Comparison of ENCODE assay signal across 23 cellular contexts in genomic region chr5:9222054-9222738, GRCh38.
A peak's percentile ranks its signal among the peaks of the same experiment; 100 is the strongest.
DNase-seq lines count a peak whose midpoint lies in the region; ATAC-seq and TF ChIP-seq lines count a peak whose summit lies in the region.
"Had no signal": no experiment of that assay in that cellular context is flagged by ENCODE, and none has a peak within 500 bp of the region (broad histone marks: within the 10 kb centered on the region; RNA-seq: fewer than 3 reads in every experiment).

No MANE protein-coding gene starts in this region.

- DNase-seq in SK-N-SH, result peak; percentile 18
- DNase-seq in glutamatergic neuron, result peak; percentile 27
- DNase-seq in iPS-NIHi11 (ENCODE audit: low spot score), result peak; percentile 53
- DNase-seq in foreskin fibroblast, result no peak
- DNase-seq in activated CD4-positive, alpha-beta T cell treated with anti-CD3 and anti-CD28 coated beads, Interleukin-2, amount 50 U/mL, for 48 hours, result no peak
- DNase-seq in NCI-H2081 (lab: John Stamatoyannopoulos, UW), result no peak
- DNase-seq: 8988T; BE2C; CD8-positive, alpha-beta T cell; DMS79; GDM1; GOT3; HFFc6; NCI-H1105; NCI-H1694 treated with DMSO at 0.1 percent for 48 hours; NCI-H226; NCI-H526 treated with DMSO at 0.1 percent for 48 hours; NK-92 treated with Interleukin-12 subunit alpha and Interleukin-12 subunit beta, amount 100 ng/mL, for 24 hours; OCI-M1; SHP77 treated with DMSO at 0.1 percent for 48 hours had no signal

- no peak for TF ChIP-seq RAD21 in SK-N-SH (IDR thresholded peaks at IDR 0.05; ENCODE audit: low read length)

- no peaks in the 10 kb centered on the region for H3K9me3 ChIP-seq in SK-N-SH
- H3K9me3 ChIP-seq: BE2C had no signal

- no peaks in the 10 kb centered on the region for H3F3A ChIP-seq in SK-N-SH (replicated peaks; ENCODE audit: insufficient read depth)

- no peak for TF ChIP-seq CTCF in SK-N-SH (IDR thresholded peaks at IDR 0.05)
- TF ChIP-seq CTCF in glutamatergic neuron (IDR thresholded peaks at IDR 0.05; ENCODE audit: partially characterized antibody, unreplicated experiment), result no peak
- TF ChIP-seq CTCF in foreskin fibroblast (IDR thresholded peaks at IDR 0.05; ENCODE audit: low read depth, low read length), result no peak

- peaks cover 2% of the 10 kb centered on the region for H3K9me3 Mint-ChIP-seq in glutamatergic neuron (ENCODE audit: unreplicated experiment)
- H3K9me3 Mint-ChIP-seq: HFFc6 had no signal

- ATAC-seq in SK-N-SH treated with all-trans-retinoic acid at 6 μM for 48 hours (no peak), GM21360 (IDR thresholded peaks at IDR 0.05; ENCODE audit: unreplicated experiment) (no peak)
- ATAC-seq: CD8-positive, alpha-beta T cell had no signal

- H3K9ac ChIP-seq in SK-N-SH, result no peak overlapping the region

- no peaks in the 10 kb centered on the region for H3K9me2 ChIP-seq in SK-N-SH

- no peaks in the 10 kb centered on the region for H3K27me3 ChIP-seq in SK-N-SH (ENCODE audit: insufficient read depth)
- H3K27me3 ChIP-seq: BE2C had no signal

- CTCF ChIA-PET in SK-N-SH (lab: Yijun Ruan, JAX), result no interaction called here

- TF ChIP-seq EP300 in SK-N-SH (IDR thresholded peaks at IDR 0.05; ENCODE audit: borderline replicate concordance in 1 of 2, low read depth in 1 of 2, low read length in 1 of 2), result no peak

- WGBS in SK-N-SH (ENCODE audit: low lambda C conversion rate), result 50% methylated on average over 5 of the region's 5 CpGs

- H3K4me1 ChIP-seq in SK-N-SH (ENCODE audit: control insufficient read depth in 1 of 2, insufficient read depth in 2 of 2, low read depth in 1 of 2, low read length in 1 of 2), result no peaks in the 10 kb centered on the region; a peak in 2 of 4 replicates
- H3K4me1 ChIP-seq: BE2C had no signal

- no peak overlapping the region for H3K4me3 Mint-ChIP-seq in glutamatergic neuron (ENCODE audit: unreplicated experiment)
- H3K4me3 Mint-ChIP-seq: CD8-positive, alpha-beta T cell; HFFc6; IgD-negative memory B cell had no signal

- no peaks in the 10 kb centered on the region for H3K36me3 Mint-ChIP-seq in glutamatergic neuron (ENCODE audit: unreplicated experiment)
- H3K36me3 Mint-ChIP-seq: CD8-positive, alpha-beta T cell; IgD-negative memory B cell had no signal

- no peak overlapping the region for H2AFZ ChIP-seq in SK-N-SH (ENCODE audit: low read depth)

- no peak overlapping the region for H3K27ac Mint-ChIP-seq in glutamatergic neuron (ENCODE audit: unreplicated experiment)
- H3K27ac Mint-ChIP-seq: CD8-positive, alpha-beta T cell; HFFc6; IgD-negative memory B cell had no signal

- POLR2A ChIA-PET in SK-N-SH (lab: Yijun Ruan, JAX), result no interaction called here

- peaks cover 2% of the 10 kb centered on the region for H3K27me3 Mint-ChIP-seq in glutamatergic neuron (ENCODE audit: unreplicated experiment)
- H3K27me3 Mint-ChIP-seq: IgD-negative memory B cell had no signal

- H3K4me3 ChIP-seq in SK-N-SH (ENCODE audit: low read depth in 2 of 2, low read length in 1 of 2) (no peak overlapping the region), foreskin fibroblast (ENCODE audit: low read depth in 1 of 2, low read length in 2 of 2) (no peak overlapping the region)

- H3K4me2 ChIP-seq in SK-N-SH, result no peak overlapping the region

- H3K36me3 ChIP-seq in SK-N-SH (replicated peaks in 1 of 2; ENCODE audit: control insufficient read depth in 1 of 2, insufficient read depth in 2 of 2, low read length in 1 of 2), result no peaks in the 10 kb centered on the region
- H3K36me3 ChIP-seq: BE2C had no signal

- peaks cover 17% of the 10 kb centered on the region for H3K4me1 Mint-ChIP-seq in glutamatergic neuron (ENCODE audit: low read depth, unreplicated experiment)
- H3K4me1 Mint-ChIP-seq: IgD-negative memory B cell had no signal

- no peaks in the 10 kb centered on the region for H3K79me2 ChIP-seq in SK-N-SH (ENCODE audit: insufficient read depth)

- no peak overlapping the region for H3K27ac ChIP-seq in SK-N-SH (ENCODE audit: low read depth in 2 of 2, low read length in 1 of 2)

- no peaks in the 10 kb centered on the region for H4K20me1 ChIP-seq in SK-N-SH (ENCODE audit: insufficient read depth)

TF ChIP-seq in SK-N-SH, 30 proteins besides CTCF, POLR2A, EP300 and RAD21:
- no peak for TF ChIP-seq SMC3 (IDR thresholded peaks at IDR 0.05; ENCODE audit: low read depth, low read length)
- no peak for TF ChIP-seq EZH2phosphoT487 (IDR thresholded peaks at IDR 0.05; ENCODE audit: borderline replicate concordance, low read depth)
- TF ChIP-seq POLR2AphosphoS5 (IDR thresholded peaks at IDR 0.05; ENCODE audit: low read depth, low read length), result no peak

TF ChIP-seq in SK-N-SH treated with all-trans-retinoic acid at 6 μM for 48 hours, 23 proteins besides CTCF, POLR2A, EP300 and RAD21:
- TF ChIP-seq BACH2 (CRISPR knock-in tag; IDR thresholded peaks at IDR 0.05; ENCODE audit: borderline replicate concordance), result no peak

Comparison
In these comparisons a context has a peak if more than half of its experiments do, and no peak if none do; other contexts are left out.
1. DNase-seq: peak in SK-N-SH (single experiment), glutamatergic neuron (single experiment) and iPS-NIHi11 (single experiment); none in foreskin fibroblast (0 of 2), activated CD4-positive, alpha-beta T cell treated with anti-CD3 and anti-CD28 coated beads, Interleukin-2, amount 50 U/mL, for 48 hours (0 of 2) and NCI-H2081 (0 of 2).